In the genomic region with DNA sequence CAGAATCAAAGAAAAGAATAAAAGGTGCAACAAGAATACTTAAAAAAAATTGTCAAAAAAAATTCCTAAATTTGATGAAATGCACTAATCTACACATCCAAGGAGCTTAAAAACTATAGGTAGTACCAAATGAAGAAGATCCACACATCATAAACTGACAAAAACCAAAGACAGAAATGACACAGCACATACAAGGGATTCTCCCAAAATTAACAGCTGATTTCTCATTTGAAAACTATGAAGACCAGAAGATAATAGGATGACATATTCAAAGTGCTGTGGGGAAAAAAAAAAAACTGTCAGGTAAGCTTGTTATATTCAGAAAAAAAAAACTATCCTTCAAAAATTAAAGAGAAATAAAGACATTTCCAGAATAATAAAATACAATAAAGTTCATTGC, we compare ENCODE assay signal across 25 cellular contexts.
A peak's percentile ranks its signal among the peaks of the same experiment; 100 is the strongest.
DNase-seq lines count a peak whose midpoint lies in the region; ATAC-seq and TF ChIP-seq lines count a peak whose summit lies in the region.
"Had no signal": no experiment of that assay in that cellular context is flagged by ENCODE, and none has a peak within 500 bp of the region (broad histone marks: within the 10 kb centered on the region; RNA-seq: fewer than 3 reads in every experiment).

No MANE protein-coding gene starts in this region.

- H3K4me3 ChIP-seq in SK-N-SH (ENCODE audit: low read depth in 2 of 2, low read length in 1 of 2) (no peak overlapping the region), HEK293 (ENCODE audit: low read depth, low read length) (no peak overlapping the region), endodermal cell (ENCODE audit: low read length) (peak overlapping the region; percentile 25)
- H3K4me3 ChIP-seq: A549; BLaER1 treated with 17β-estradiol and CSF1 and Interleukin-3, amounts not matched to agents 10 nM and 100 nM; GM12878 had no signal

- peaks cover 0 to 7% of the 10 kb centered on the region in 2 experiments for H3K36me3 ChIP-seq in SK-N-SH (replicated peaks in 1 of 2; ENCODE audit: control insufficient read depth in 1 of 2, insufficient read depth in 2 of 2, low read length in 1 of 2)
- H3K36me3 ChIP-seq in HEK293 (ENCODE audit: control insufficient read depth in 2 of 2, insufficient read depth in 1 of 2, low read length in 2 of 2) = no peaks in the 10 kb centered on the region
- no peaks in the 10 kb centered on the region for H3K36me3 ChIP-seq in endodermal cell (ENCODE audit: control insufficient read depth, insufficient read depth, low read length)
- H3K36me3 ChIP-seq: BLaER1 treated with 17β-estradiol and CSF1 and Interleukin-3, amounts not matched to agents 10 nM and 100 nM had no signal

- H3K27ac ChIP-seq in SK-N-SH (ENCODE audit: low read depth in 2 of 2, low read length in 1 of 2) = no peak overlapping the region
- H3K27ac ChIP-seq in HEK293 (ENCODE audit: extremely low read depth, low read depth, low read length) = no peak overlapping the region
- no peak overlapping the region for H3K27ac ChIP-seq in endodermal cell (ENCODE audit: low read depth, low read length)
- H3K27ac ChIP-seq: 22Rv1; A549; BLaER1 treated with 17β-estradiol and CSF1 and Interleukin-3, amounts not matched to agents 10 nM and 100 nM; C4-2B had no signal

- H3K27me3 ChIP-seq in SK-N-SH (ENCODE audit: insufficient read depth) (no peaks in the 10 kb centered on the region), endodermal cell (ENCODE audit: control insufficient read depth, insufficient read depth, low read length, poor library complexity, severe bottlenecking) (no peaks in the 10 kb centered on the region)
- H3K27me3 ChIP-seq: BLaER1 treated with 17β-estradiol and CSF1 and Interleukin-3, amounts not matched to agents 10 nM and 100 nM had no signal

- CTCF ChIA-PET in SK-N-SH (lab: Yijun Ruan, JAX) (no interaction called here), HEK293 (lab: Yijun Ruan, JAX) (interaction anchor here (0.7 kb wide), 1 partner anchor 28 kb away, joined by 5 read pairs; no protein-coding TSS in a partner anchor)

- H3K9me3 ChIP-seq in SK-N-SH = peaks cover 32% of the 10 kb centered on the region
- H3K9me3 ChIP-seq in HEK293 (ENCODE audit: control insufficient read depth, insufficient read depth, low read depth, low read length) = no peaks in the 10 kb centered on the region; the same call in 1 of the 2 replicates
- peaks cover 67% of the 10 kb centered on the region for H3K9me3 ChIP-seq in endodermal cell (ENCODE audit: control insufficient read depth, low read length)

- TF ChIP-seq CTCF in SK-N-SH (IDR thresholded peaks at IDR 0.05) (no peak), HEK293 (tag by site-specific recombination; IDR thresholded peaks at IDR 0.05) (no peak), endodermal cell (conservative IDR thresholded peaks at IDR 0.05) (no peak)

- H3K4me2 ChIP-seq in SK-N-SH = no peak overlapping the region
- H3K4me2 ChIP-seq: A549; BLaER1 treated with 17β-estradiol and CSF1 and Interleukin-3, amounts not matched to agents 10 nM and 100 nM had no signal

- H3K4me1 Mint-ChIP-seq in endodermal cell = no peaks in the 10 kb centered on the region
- H3K4me1 Mint-ChIP-seq: B cell had no signal

- no peaks in the 10 kb centered on the region for H4K20me1 ChIP-seq in SK-N-SH (ENCODE audit: insufficient read depth)
- H4K20me1 ChIP-seq: BLaER1 treated with 17β-estradiol and CSF1 and Interleukin-3, amounts not matched to agents 10 nM and 100 nM had no signal

- peaks cover 48% of the 10 kb centered on the region for H3K9me3 Mint-ChIP-seq in endodermal cell

- no peaks in the 10 kb centered on the region for H3K4me1 ChIP-seq in SK-N-SH (ENCODE audit: control insufficient read depth in 1 of 2, insufficient read depth in 2 of 2, low read depth in 1 of 2, low read length in 1 of 2)
- no peaks in the 10 kb centered on the region for H3K4me1 ChIP-seq in HEK293 (ENCODE audit: control insufficient read depth, insufficient read depth, low read length)
- no peaks in the 10 kb centered on the region for H3K4me1 ChIP-seq in endodermal cell (ENCODE audit: control insufficient read depth, insufficient read depth, low read length)
- H3K4me1 ChIP-seq: A549; BLaER1 treated with 17β-estradiol and CSF1 and Interleukin-3, amounts not matched to agents 10 nM and 100 nM; Caco-2 had no signal

- H3K9ac ChIP-seq in SK-N-SH = no peak overlapping the region
- H3K9ac ChIP-seq in endodermal cell (ENCODE audit: extremely low read depth, low read length, poor library complexity, severe bottlenecking) = no peak overlapping the region
- H3K9ac ChIP-seq: BLaER1 treated with 17β-estradiol and CSF1 and Interleukin-3, amounts not matched to agents 10 nM and 100 nM had no signal

- H3K36me3 Mint-ChIP-seq in endodermal cell (ENCODE audit: low read depth) = peaks cover 7% of the 10 kb centered on the region
- H3K36me3 Mint-ChIP-seq: CD8-positive, alpha-beta T cell had no signal

- no peaks in the 10 kb centered on the region for H3K9me2 ChIP-seq in SK-N-SH

- no peaks in the 10 kb centered on the region for H3F3A ChIP-seq in SK-N-SH (replicated peaks; ENCODE audit: insufficient read depth)

- H3K27me3 Mint-ChIP-seq in endodermal cell (ENCODE audit: insufficient read depth) = no peaks in the 10 kb centered on the region
- H3K27me3 Mint-ChIP-seq: B cell; CD4-positive, alpha-beta T cell had no signal

- POLR2A ChIA-PET in SK-N-SH (lab: Yijun Ruan, JAX) (no interaction called here), HEK293 (lab: Yijun Ruan, JAX) (interaction anchor here (0.7 kb wide), 1 partner anchor 14 kb away, joined by 3 read pairs; no protein-coding TSS in a partner anchor)

- no peak overlapping the region for H3K4me3 Mint-ChIP-seq in endodermal cell
- H3K4me3 Mint-ChIP-seq: B cell; CD4-positive, alpha-beta T cell; CD8-positive, alpha-beta T cell had no signal

- TF ChIP-seq RAD21 in SK-N-SH (IDR thresholded peaks at IDR 0.05; ENCODE audit: low read length) = no peak

- no peak for TF ChIP-seq EP300 in SK-N-SH (IDR thresholded peaks at IDR 0.05; ENCODE audit: borderline replicate concordance in 1 of 2, low read depth in 1 of 2, low read length in 1 of 2)

- H3K79me2 ChIP-seq in SK-N-SH (ENCODE audit: insufficient read depth) = no peaks in the 10 kb centered on the region

- no peak for DNase-seq in SK-N-SH
- peak; percentile 11 for DNase-seq in amniotic epithelial cell (ENCODE audit: low read depth)
- no peak for DNase-seq in endodermal cell
- DNase-seq in NCI-H748 (lab: John Stamatoyannopoulos, UW; ENCODE audit: unreplicated experiment) = no peak
- DNase-seq: AML-193; Caco-2; CD4-positive, alpha-beta T cell; CD8-positive, alpha-beta T cell; DMS 273 treated with DMSO at 0.1 percent for 48 hours; DMS153; DMS53; DMS79; DND-41; EL; GDM1 had no signal

- ATAC-seq in SK-N-SH treated with all-trans-retinoic acid at 6 μM for 48 hours (no peak), HG03432 (IDR thresholded peaks at IDR 0.05; ENCODE audit: unreplicated experiment) (no peak)
- no peak for ATAC-seq in activated CD4-positive, CD25-positive, alpha-beta regulatory T cell treated with anti-CD3 and anti-CD28 coated beads, Interleukin-2, amount 50 U/mL, for 24 hours
- ATAC-seq: A549; CD8-positive, alpha-beta T cell; GM12878 had no signal

- H3K27ac Mint-ChIP-seq in endodermal cell = no peak overlapping the region
- H3K27ac Mint-ChIP-seq: B cell; CD4-positive, alpha-beta T cell; CD8-positive, alpha-beta T cell had no signal

- no peak overlapping the region for H2AFZ ChIP-seq in SK-N-SH (ENCODE audit: low read depth)

TF ChIP-seq in SK-N-SH treated with all-trans-retinoic acid at 6 μM for 48 hours, 23 proteins besides CTCF, POLR2A, EP300 and RAD21 (continues in another document):
- TF ChIP-seq ZNF565 (CRISPR knock-in tag; conservative IDR thresholded peaks at IDR 0.05; ENCODE audit: low read depth) = no peak

TF ChIP-seq in SK-N-SH, 30 proteins besides CTCF, POLR2A, EP300 and RAD21 (continues in another document):
- no peak for TF ChIP-seq NFIC (IDR thresholded peaks at IDR 0.05; ENCODE audit: borderline replicate concordance)
- TF ChIP-seq, protein P1, sequence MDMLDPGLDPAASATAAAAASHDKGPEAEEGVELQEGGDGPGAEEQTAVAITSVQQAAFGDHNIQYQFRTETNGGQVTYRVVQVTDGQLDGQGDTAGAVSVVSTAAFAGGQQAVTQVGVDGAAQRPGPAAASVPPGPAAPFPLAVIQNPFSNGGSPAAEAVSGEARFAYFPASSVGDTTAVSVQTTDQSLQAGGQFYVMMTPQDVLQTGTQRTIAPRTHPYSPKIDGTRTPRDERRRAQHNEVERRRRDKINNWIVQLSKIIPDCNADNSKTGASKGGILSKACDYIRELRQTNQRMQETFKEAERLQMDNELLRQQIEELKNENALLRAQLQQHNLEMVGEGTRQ (IDR thresholded peaks at IDR 0.05; ENCODE audit: borderline replicate concordance, low read depth, low read length) = no peak
- no peak for TF ChIP-seq JUND (IDR thresholded peaks at IDR 0.05)
- TF ChIP-seq, protein P2, sequence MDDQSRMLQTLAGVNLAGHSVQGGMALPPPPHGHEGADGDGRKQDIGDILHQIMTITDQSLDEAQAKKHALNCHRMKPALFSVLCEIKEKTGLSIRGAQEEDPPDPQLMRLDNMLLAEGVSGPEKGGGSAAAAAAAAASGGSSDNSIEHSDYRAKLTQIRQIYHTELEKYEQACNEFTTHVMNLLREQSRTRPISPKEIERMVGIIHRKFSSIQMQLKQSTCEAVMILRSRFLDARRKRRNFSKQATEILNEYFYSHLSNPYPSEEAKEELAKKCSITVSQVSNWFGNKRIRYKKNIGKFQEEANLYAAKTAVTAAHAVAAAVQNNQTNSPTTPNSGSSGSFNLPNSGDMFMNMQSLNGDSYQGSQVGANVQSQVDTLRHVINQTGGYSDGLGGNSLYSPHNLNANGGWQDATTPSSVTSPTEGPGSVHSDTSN (IDR thresholded peaks at IDR 0.05) = no peak

TF ChIP-seq in HEK293, 187 proteins besides CTCF, POLR2A, EP300 and RAD21:
- TF ChIP-seq ZNF791 (tag by site-specific recombination; IDR thresholded peaks at IDR 0.05) (peak; percentile 98), TRIM28 (IDR thresholded peaks at IDR 0.05; ENCODE audit: borderline replicate concordance, low read length) (peak; percentile 96), SETDB1 (IDR thresholded peaks at IDR 0.05; ENCODE audit: insufficient read length, low read length) (peak; percentile 96), GLI4 (tag by site-specific recombination; IDR thresholded peaks at IDR 0.05) (no peak), ZNF302 (tag by site-specific recombination; IDR thresholded peaks at IDR 0.05; ENCODE audit: low read depth) (no peak)
